Comparison of ENCODE assay signal across 8 cellular contexts in the genomic region with DNA sequence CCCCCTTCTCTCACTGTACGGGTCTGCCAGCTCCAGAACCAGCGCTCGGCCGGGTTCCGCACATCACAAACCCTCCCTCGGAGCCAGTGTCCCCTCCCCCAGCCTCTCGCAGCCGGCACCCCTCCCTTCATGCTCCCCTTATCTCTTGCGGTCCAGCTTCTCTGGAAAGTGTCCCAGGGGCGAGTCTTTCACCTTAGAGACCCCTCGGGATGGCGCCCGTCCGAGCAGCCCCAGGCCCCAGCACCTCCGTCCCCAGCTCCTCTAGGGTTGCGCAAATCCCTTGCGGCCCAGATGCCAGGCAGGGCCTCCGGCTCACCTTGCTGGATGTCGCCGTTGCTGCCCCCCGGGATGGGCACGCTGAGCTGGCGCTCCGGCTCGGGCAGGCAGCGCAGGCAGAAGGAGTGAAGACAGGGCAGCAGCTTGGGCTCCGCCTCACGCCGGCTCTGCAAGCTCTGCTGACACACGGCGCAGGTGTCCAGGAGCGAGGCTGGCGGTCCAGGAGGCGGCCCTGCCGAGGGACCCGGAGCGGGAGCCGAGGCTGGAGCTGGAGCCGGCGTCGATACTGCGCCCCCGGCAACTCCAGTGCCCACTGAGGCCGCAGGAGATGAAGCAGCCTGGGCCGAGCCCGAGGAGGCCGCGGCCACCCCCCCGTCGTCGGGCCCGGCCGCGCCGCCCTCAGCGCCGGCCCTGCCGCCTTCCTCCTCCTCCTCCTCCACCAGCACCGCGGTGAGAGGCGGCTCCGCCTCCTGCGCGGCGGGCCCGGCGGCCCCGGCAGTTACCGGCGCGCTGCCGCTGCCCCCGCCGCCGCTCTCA.
DNase-seq lines count a peak whose midpoint lies in the region; ATAC-seq and TF ChIP-seq lines count a peak whose summit lies in the region.

No MANE protein-coding gene starts in this region.

- peak overlapping the region; percentile 53 for H3K27ac ChIP-seq in brain microvascular endothelial cell

- no peaks in the 10 kb centered on the region for H3K36me3 ChIP-seq in brain microvascular endothelial cell (replicated peaks)

- peak overlapping the region; percentile 97 for H3K4me3 ChIP-seq in brain microvascular endothelial cell (ENCODE audit: low read depth, low read length)

- H3K27me3 ChIP-seq in brain microvascular endothelial cell (replicated peaks), result no peaks in the 10 kb centered on the region

- in situ Hi-C loops in brain microvascular endothelial cell (cut with HindIII; ENCODE audit: low pct_ligation_motif_present, low sequenced_read_pairs), result no loop called here

- TF ChIP-seq CTCF in brain microvascular endothelial cell (IDR thresholded peaks at IDR 0.05; ENCODE audit: low read depth, low read length, missing control alignments), result no peak

- ATAC-seq in GM21526 (IDR thresholded peaks at IDR 0.05; ENCODE audit: low FRiP score, unreplicated experiment), result peak; percentile 48

- peak; percentile 68 for DNase-seq in EH (ENCODE audit: low read depth)
- peak in 59 of 76 experiments; percentile 13 to 71 (median 51) for DNase-seq in HUDEP-2 (lab: John Stamatoyannopoulos, UW; ENCODE audit: unreplicated experiment in 76 of 76)
- DNase-seq in T-helper 22 cell (ENCODE audit: low read depth), result peak; percentile 4
- DNase-seq in brain microvascular endothelial cell, result peak; percentile 12
- DNase-seq in islet precursor cell, result peak; percentile 81
- DNase-seq in stimulated activated CD4-positive, alpha-beta T cell treated with anti-CD3 and anti-CD28 coated beads, Interleukin-12 subunit alpha, Interleukin-12 subunit beta, amount 100 ng/mL, for 24 hours (ENCODE audit: low read depth in 2 of 2), result peak; percentile 11 to 17
- DNase-seq in NCI-H2196 (lab: John Stamatoyannopoulos, UW; ENCODE audit: unreplicated experiment), result no peak
